In the genomic region with DNA sequence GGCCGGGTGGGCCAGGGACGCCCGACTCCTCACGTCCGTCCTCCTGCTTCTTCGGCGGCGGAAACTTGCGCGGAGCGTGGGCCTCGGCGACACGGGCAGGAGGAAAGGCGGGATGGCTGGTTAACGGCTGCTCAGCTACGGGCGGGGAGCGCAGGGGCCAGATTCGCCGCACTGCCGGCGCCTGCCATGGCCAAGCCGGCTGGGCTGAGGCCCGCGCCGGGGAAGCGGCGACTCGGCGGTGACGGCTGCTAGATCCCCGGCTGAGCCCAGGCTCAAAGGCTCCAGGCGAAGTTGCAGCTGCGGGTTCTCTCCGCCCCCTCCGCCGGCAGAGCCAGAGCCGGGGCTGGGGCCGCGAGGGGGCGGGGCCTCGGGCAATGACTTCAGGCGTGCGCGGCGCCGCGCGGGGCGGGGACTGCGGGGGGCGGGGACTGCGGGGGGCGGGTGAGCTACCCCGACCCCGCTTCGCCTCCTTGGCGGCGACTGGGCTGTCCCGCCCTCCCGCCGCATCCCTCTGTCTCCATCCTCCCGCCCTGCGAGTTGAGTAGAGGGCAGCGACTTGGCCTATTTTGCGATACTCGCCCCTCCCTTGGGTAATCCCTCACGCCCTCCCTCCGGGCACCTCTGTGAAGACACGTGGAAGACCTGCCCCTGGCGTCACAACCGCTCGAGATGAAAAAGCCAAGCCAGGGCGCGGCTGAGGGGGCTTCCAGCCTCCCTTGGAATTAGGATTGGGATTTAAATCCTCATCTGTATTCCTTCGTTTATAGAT, we compare ENCODE assay signal across 8 cellular contexts. TPM values are rescaled to one million over a fixed set of nuclear protein-coding genes. Genes with fewer than 3 reads are reported as not detected.
DNase-seq lines count a peak whose midpoint lies in the region; ATAC-seq and TF ChIP-seq lines count a peak whose summit lies in the region.

A gene (minus strand): TSS at position 310 of the 769 bp plus-strand sequence. CDS start 322 bp downstream, outside the sequence.

- no peaks in the 10 kb centered on the region for H3K9me3 Mint-ChIP-seq in IgD-negative memory B cell

- intact Hi-C loops in mucosa of descending colon (cut with DNase I, micrococcal nuclease), result no loop called here

- peaks cover 7% of the 10 kb centered on the region for H3K4me1 ChIP-seq in mucosa of descending colon (ENCODE audit: low read depth)

- no peaks in the 10 kb centered on the region for H3K36me3 ChIP-seq in mucosa of descending colon (ENCODE audit: low read depth)

- peaks cover 12 to 25% (median 24%) of the 10 kb centered on the region in 3 donors for H3K4me1 Mint-ChIP-seq in IgD-negative memory B cell

- DNase-seq in DMS114 treated with DMSO at 0.1 percent for 48 hours (lab: John Stamatoyannopoulos, UW; ENCODE audit: unreplicated experiment) (peak; percentile 76), OCI-M1 (lab: John Stamatoyannopoulos, UW) (peak; percentile 93), activated T-cell treated with anti-CD3 and anti-CD28 coated beads for 24 hours (ENCODE audit: low read depth) (peak; percentile 86), epithelial cell of prostate (ENCODE audit: low read depth, low spot score) (peak; percentile 45), mucosa of descending colon (peak; percentile 89 to 91 (median 91))
- peak; percentile 86 for DNase-seq in stimulated activated CD8-positive, alpha-beta memory T cell treated with anti-CD3 and anti-CD28 coated beads, Interleukin-4, amount 100 ng/mL, for 24 hours (ENCODE audit: low read depth)

- ATAC-seq in GM21576 (IDR thresholded peaks at IDR 0.05; ENCODE audit: unreplicated experiment), result peak; percentile 78
- ATAC-seq in mucosa of descending colon, result peak; percentile 96

- peak within 1 kb of the TSS; percentile 51 for H3K27ac ChIP-seq in epithelial cell of prostate

- peak within 1 kb of the TSS; percentile 75 to 99 (median 89) for H3K27ac Mint-ChIP-seq in IgD-negative memory B cell

- no peak for TF ChIP-seq CTCF in mucosa of descending colon (IDR thresholded peaks at IDR 0.05)

- no peaks in the 10 kb centered on the region for H3K9me3 ChIP-seq in mucosa of descending colon

- H3K27me3 Mint-ChIP-seq in IgD-negative memory B cell, result no peaks in the 10 kb centered on the region

- peak within 1 kb of the TSS; percentile 92 to 97 (median 96) for H3K4me3 Mint-ChIP-seq in IgD-negative memory B cell

- H3K4me3 ChIP-seq in mucosa of descending colon, result peak within 1 kb of the TSS; percentile 71

- peaks cover 2% of the 10 kb centered on the region for H3K36me3 Mint-ChIP-seq in IgD-negative memory B cell

RNA-seq across cellular contexts. Expression of the gene that starts here (rescaled TPM):
- 15.2 TPM for polyA plus RNA-seq in IgD-negative memory B cell
- total RNA-seq in mucosa of descending colon, result 10 to 100 TPM in 1 of 3 donors, 1 to 10 TPM in 2; 3.7 to 13.6 (median 4.0) TPM

Comparison
In these comparisons a context has a peak if more than half of its experiments do, and no peak if none do; other contexts are left out.
1. Peak in every context shown above with its lines: DNase-seq, ATAC-seq, H3K4me3 ChIP-seq and H3K27ac ChIP-seq.